20 cellular contexts compared by ENCODE assay signal in the genomic region with DNA sequence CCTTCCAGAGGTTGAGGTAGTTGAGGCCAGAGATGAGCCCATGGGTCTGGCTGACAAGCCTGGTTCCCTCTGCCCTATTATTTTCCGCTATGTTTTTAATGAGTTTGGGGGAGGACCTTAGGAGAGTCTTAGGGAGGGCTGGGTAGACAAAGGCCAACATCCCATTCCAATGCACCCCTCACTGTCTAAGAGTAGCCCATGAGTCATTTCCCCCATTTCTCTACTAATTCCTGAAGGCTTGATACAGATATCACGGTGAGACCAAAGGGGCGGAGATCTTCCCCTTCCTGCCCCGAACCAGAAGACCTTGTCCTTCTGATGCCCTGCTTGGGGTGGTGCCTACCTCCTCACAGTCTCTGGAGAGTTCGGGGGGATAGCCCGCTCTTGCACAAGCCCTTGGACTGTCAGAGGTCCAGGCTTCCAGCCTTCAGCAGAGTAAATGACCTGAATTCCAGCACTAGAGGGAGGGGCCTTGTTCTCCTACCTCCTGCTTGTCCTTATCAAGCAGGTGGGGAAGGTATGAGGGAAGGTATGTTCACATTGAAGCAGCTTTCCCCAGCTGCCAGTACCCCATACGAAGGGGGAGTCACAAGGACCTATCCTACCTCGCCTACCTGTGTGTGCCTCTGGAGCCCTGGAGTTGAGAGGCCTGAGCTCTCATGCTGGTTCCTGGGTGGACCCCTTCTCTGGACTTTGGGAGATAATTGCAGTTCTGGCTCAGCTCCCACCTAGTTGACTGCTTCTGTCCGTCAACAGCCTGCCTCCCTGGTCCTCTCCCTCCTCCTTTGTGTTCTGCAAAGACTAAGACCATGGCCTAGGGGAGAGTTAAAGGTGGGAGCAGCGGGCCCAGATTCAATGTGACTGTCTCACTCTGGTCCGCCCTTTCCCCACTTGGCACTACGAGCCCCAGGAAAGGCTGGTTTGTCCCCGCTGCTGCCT. TPM values are rescaled to one million over a fixed set of nuclear protein-coding genes. Genes with fewer than 3 reads are reported as not detected.
DNase-seq lines count a peak whose midpoint lies in the region; ATAC-seq and TF ChIP-seq lines count a peak whose summit lies in the region.
"Had no signal": no experiment of that assay in that cellular context is flagged by ENCODE, and none has a peak within 500 bp of the region (broad histone marks: within the 10 kb centered on the region; RNA-seq: fewer than 3 reads in every experiment).

No MANE protein-coding gene starts in this region.

- intact Hi-C loops in heart right ventricle (cut with DNase I), result no loop called here
- intact Hi-C loops in Right ventricle myocardium inferior (cut with DNase I), result no loop called here
- intact Hi-C loops in left ventricle myocardium superior (cut with micrococcal nuclease), result no loop called here
- intact Hi-C loops in upper lobe of right lung (cut with DNase I), result no loop called here

- H3K27ac ChIP-seq in heart right ventricle (peak overlapping the region; percentile 18 to 82 (median 62)), upper lobe of right lung (no peak overlapping the region), foreskin keratinocyte (no peak overlapping the region)
- H3K27ac ChIP-seq: thoracic aorta had no signal

- TF ChIP-seq CTCF in heart right ventricle (IDR thresholded peaks at IDR 0.05), result no peak
- no peak for TF ChIP-seq CTCF in upper lobe of right lung (IDR thresholded peaks at IDR 0.05)
- TF ChIP-seq CTCF in foreskin keratinocyte (conservative IDR thresholded peaks at IDR 0.05), result no peak

- ATAC-seq in heart right ventricle (peak in 6 of 8 donors; percentile 36 to 61 (median 50)), Right ventricle myocardium inferior (no peak), left ventricle myocardium superior (peak; percentile 34), upper lobe of right lung (peak; percentile 42), foreskin keratinocyte (no peak)
- ATAC-seq: GM23338 had no signal

- no peak for DNase-seq in heart right ventricle
- no peak for DNase-seq in Right ventricle myocardium inferior (ENCODE audit: missing footprints)
- DNase-seq in left ventricle myocardium superior, result no peak
- DNase-seq in upper lobe of right lung, result no peak
- no peak for DNase-seq in foreskin keratinocyte
- no peak for DNase-seq in NCI-H345 treated with DMSO at 0.1 percent for 48 hours (lab: John Stamatoyannopoulos, UW; ENCODE audit: unreplicated experiment)
- DNase-seq: activated CD4-positive, alpha-beta T cell treated with anti-CD3 and anti-CD28 coated beads, Interleukin-2, amount 50 U/mL, for 1 hour; Calu3; midbrain; NCI-H1436 treated with DMSO at 0.1 percent for 48 hours; SW 1271 had no signal

- 80 to 83% methylated on average over 13 of the region's 13 CpGs for WGBS in heart right ventricle, 2 donors

- no peaks in the 10 kb centered on the region for H3K9me3 ChIP-seq in heart right ventricle
- H3K9me3 ChIP-seq in upper lobe of right lung, result no peaks in the 10 kb centered on the region
- H3K9me3 ChIP-seq: thoracic aorta had no signal

- H3K4me1 ChIP-seq in heart right ventricle, result peaks cover 2 to 33% (median 19%) of the 10 kb centered on the region in 9 donors
- H3K4me1 ChIP-seq in upper lobe of right lung, result peaks cover 12% of the 10 kb centered on the region
- H3K4me1 ChIP-seq in foreskin keratinocyte, result no peaks in the 10 kb centered on the region

- H3K36me3 ChIP-seq in heart right ventricle (no peaks in the 10 kb centered on the region), upper lobe of right lung (no peaks in the 10 kb centered on the region)
- H3K36me3 ChIP-seq: thoracic aorta had no signal

- H3K27me3 ChIP-seq in heart right ventricle (no peaks in the 10 kb centered on the region), upper lobe of right lung (no peaks in the 10 kb centered on the region), foreskin keratinocyte (no peaks in the 10 kb centered on the region)

- no peak overlapping the region for H3K4me3 ChIP-seq in heart right ventricle
- no peak overlapping the region for H3K4me3 ChIP-seq in upper lobe of right lung
- H3K4me3 ChIP-seq: GM23338, thoracic aorta had no signal

RNA-seq across cellular contexts. Expression of a gene that starts 3.7 kb away (rescaled TPM):
- not detected for total RNA-seq in heart right ventricle
- not detected for polyA plus RNA-seq in heart right ventricle
- not detected for total RNA-seq in Right ventricle myocardium inferior
- not detected for total RNA-seq in left ventricle myocardium superior
- total RNA-seq in upper lobe of right lung, result not detected
- total RNA-seq in foreskin keratinocyte, result not detected in 2 replicates
- not detected in 2 replicates for polyA plus RNA-seq in foreskin keratinocyte
- total RNA-seq: A172, Calu3, chondrocyte, G401, kidney epithelial cell, pulmonary artery endothelial cell, thoracic aorta had no signal
- polyA plus RNA-seq: BJ, GM23338, neural cell had no signal

RNA-seq across cellular contexts. Expression of a gene that starts 11.0 kb away (rescaled TPM):
- 100 to 1,000 TPM; 111 to 141 (median 122) TPM for total RNA-seq in heart right ventricle
- 100 to 1,000 TPM in 1 of 2 donors, 10 to 100 TPM in 1; 35.6 to 206 TPM for polyA plus RNA-seq in heart right ventricle
- total RNA-seq in Right ventricle myocardium inferior, result 134 TPM
- total RNA-seq in left ventricle myocardium superior, result 111 TPM
- total RNA-seq in upper lobe of right lung, result 75.7 TPM
- 184 and 230 TPM in 2 replicates for total RNA-seq in foreskin keratinocyte
- 262 and 290 TPM in 2 replicates for polyA plus RNA-seq in foreskin keratinocyte

RNA-seq across cellular contexts. Expression of a gene that starts 11.6 kb away (rescaled TPM):
- total RNA-seq in heart right ventricle (1 to 10 TPM in 7 of 10 donors, under 1 TPM in 3; 0.57 to 4.4 (median 1.3) TPM), Right ventricle myocardium inferior (2.5 TPM), left ventricle myocardium superior (2.0 TPM), upper lobe of right lung (7.8 TPM), foreskin keratinocyte (7.1 and 8.5 TPM in 2 replicates)
- polyA plus RNA-seq in heart right ventricle (1 to 10 TPM; 1.9 to 9.1 TPM), foreskin keratinocyte (7.6 and 10.3 TPM in 2 replicates)

RNA-seq across cellular contexts. Expression of a gene that starts 35.7 kb away (rescaled TPM):
- total RNA-seq in heart right ventricle (1 to 10 TPM; 3.2 to 6.2 (median 4.8) TPM), Right ventricle myocardium inferior (5.6 TPM), left ventricle myocardium superior (6.2 TPM), upper lobe of right lung (8.4 TPM), foreskin keratinocyte (7.9 and 9.2 TPM in 2 replicates)
- polyA plus RNA-seq in heart right ventricle (1 to 10 TPM; 3.2 to 6.7 TPM), foreskin keratinocyte (6.2 and 7.6 TPM in 2 replicates)

RNA-seq across cellular contexts. Expression of a gene that starts 49.2 kb away (rescaled TPM):
- total RNA-seq in heart right ventricle (10 to 100 TPM; 60.2 to 79.7 (median 68.0) TPM), Right ventricle myocardium inferior (73.9 TPM), left ventricle myocardium superior (78.4 TPM), upper lobe of right lung (161 TPM), foreskin keratinocyte (101 and 112 TPM in 2 replicates)
- polyA plus RNA-seq in heart right ventricle (100 to 1,000 TPM in 1 of 2 donors, 10 to 100 TPM in 1; 35.7 to 119 TPM), foreskin keratinocyte (74.5 and 82.6 TPM in 2 replicates)

Comparison
In these comparisons a context has a peak if more than half of its experiments do, and no peak if none do; other contexts are left out.
1. ATAC-seq: peak in heart right ventricle (6 of 8), left ventricle myocardium superior (single experiment) and upper lobe of right lung (single experiment); none in Right ventricle myocardium inferior (single experiment) and foreskin keratinocyte (single experiment).
2. H3K27ac ChIP-seq: peak in heart right ventricle (10 of 10); none in upper lobe of right lung (single experiment) and foreskin keratinocyte (single experiment).